Comparison of ENCODE assay signal across 1 cellular context in genomic region chr1:26820784-26821269, GRCh38.
TF ChIP-seq lines count a peak whose summit lies in the region.

No MANE protein-coding gene starts in this region.

TF ChIP-seq in HepG2, 621 proteins besides CTCF, POLR2A, EP300 and RAD21 (continued from another document and continues in another):
- TF ChIP-seq CEBPZ (IDR thresholded peaks at IDR 0.05; ENCODE audit: low read length) (no peak), ATF4 (CRISPR knock-in tag; IDR thresholded peaks at IDR 0.05) (no peak), ZNF414 (CRISPR knock-in tag; IDR thresholded peaks at IDR 0.05) (no peak), SMC3 (IDR thresholded peaks at IDR 0.05; ENCODE audit: low read length) (peak; percentile 12; the same call in 1 of the 2 replicates), SNRNP70 (IDR thresholded peaks at IDR 0.05; ENCODE audit: low read depth, low read length) (no peak), ZNF891 (CRISPR knock-in tag; IDR thresholded peaks at IDR 0.05) (no peak), SALL1 (CRISPR knock-in tag; IDR thresholded peaks at IDR 0.05) (0 out of 2 replicates have a peak, but pooled peaks have one; percentile 33), E2F2 (CRISPR knock-in tag; IDR thresholded peaks at IDR 0.05; ENCODE audit: borderline replicate concordance) (no peak), KIAA2018 (CRISPR knock-in tag; IDR thresholded peaks at IDR 0.05; ENCODE audit: borderline replicate concordance) (no peak), KMT2B (CRISPR knock-in tag; IDR thresholded peaks at IDR 0.05) (no peak), KLF13 (CRISPR knock-in tag; IDR thresholded peaks at IDR 0.05) (no peak), ZSCAN12 (CRISPR knock-in tag; IDR thresholded peaks at IDR 0.05) (no peak), STAT5B (CRISPR knock-in tag; IDR thresholded peaks at IDR 0.05) (no peak), ZBTB25 (CRISPR knock-in tag; IDR thresholded peaks at IDR 0.05) (0 out of 2 replicates have a peak, but pooled peaks have one; percentile 32), RARA (CRISPR knock-in tag; IDR thresholded peaks at IDR 0.05) (peak; percentile 23; the same call in 1 of the 2 replicates), KDM1A (CRISPR knock-in tag; IDR thresholded peaks at IDR 0.05) (no peak), PPARG (CRISPR knock-in tag; conservative IDR thresholded peaks at IDR 0.05) (no peak), ZNF329 (CRISPR knock-in tag; IDR thresholded peaks at IDR 0.05; ENCODE audit: low read depth) (no peak), ZNF468 (CRISPR knock-in tag; IDR thresholded peaks at IDR 0.05) (no peak), GLMP (CRISPR knock-in tag; IDR thresholded peaks at IDR 0.05; ENCODE audit: borderline replicate concordance) (no peak), ZNF142 (CRISPR knock-in tag; IDR thresholded peaks at IDR 0.05) (no peak), ZBTB8A (CRISPR knock-in tag; IDR thresholded peaks at IDR 0.05; ENCODE audit: borderline replicate concordance, low read depth) (no peak), SMYD3 (CRISPR knock-in tag; IDR thresholded peaks at IDR 0.05) (no peak), ZMYM3 (CRISPR knock-in tag; IDR thresholded peaks at IDR 0.05) (peak; percentile 39; the same call in 1 of the 2 replicates), HOXA9 (CRISPR knock-in tag; IDR thresholded peaks at IDR 0.05; ENCODE audit: borderline replicate concordance) (no peak), SRF (IDR thresholded peaks at IDR 0.05; ENCODE audit: low read depth, low read length) (peak; percentile 80)
